In the genomic region with DNA sequence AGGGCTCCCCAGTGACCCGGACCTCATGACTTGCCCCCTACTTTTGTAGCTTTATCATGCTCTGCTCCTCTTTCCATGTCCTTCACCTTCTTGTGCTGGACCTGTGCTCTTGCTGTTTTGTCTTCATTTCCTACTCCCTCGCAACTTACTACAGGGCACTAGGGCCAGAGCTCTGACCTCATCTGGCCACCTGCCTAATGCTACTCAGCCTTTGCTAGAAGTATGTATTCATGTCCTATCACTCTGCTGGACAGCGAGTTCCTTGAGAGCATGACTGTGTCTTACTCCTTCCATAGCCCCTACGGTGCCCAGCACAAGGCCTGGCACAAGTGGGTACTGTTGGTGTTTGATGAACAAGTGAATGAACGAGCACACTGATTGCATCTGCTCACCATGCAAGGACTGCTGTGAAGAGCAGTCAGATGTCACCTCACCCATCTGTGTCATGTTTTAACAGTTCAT, we compare ENCODE assay signal across 9 cellular contexts. TPM values are rescaled to one million over a fixed set of nuclear protein-coding genes. Genes with fewer than 3 reads are reported as not detected.
DNase-seq lines count a peak whose midpoint lies in the region; ATAC-seq and TF ChIP-seq lines count a peak whose summit lies in the region.
"Had no signal": no experiment of that assay in that cellular context is flagged by ENCODE, and none has a peak within 500 bp of the region (broad histone marks: within the 10 kb centered on the region; RNA-seq: fewer than 3 reads in every experiment).

No MANE protein-coding gene starts in this region.

- H3K36me3 Mint-ChIP-seq in endothelial cell (ENCODE audit: low read depth, unreplicated experiment), result peaks cover 28% of the 10 kb centered on the region
- peaks cover 4% of the 10 kb centered on the region for H3K36me3 Mint-ChIP-seq in osteocyte (ENCODE audit: unreplicated experiment)

- H3K9me3 Mint-ChIP-seq in endothelial cell (ENCODE audit: unreplicated experiment) (no peaks in the 10 kb centered on the region), osteocyte (ENCODE audit: unreplicated experiment) (no peaks in the 10 kb centered on the region)

- H3K4me3 Mint-ChIP-seq in endothelial cell (ENCODE audit: unreplicated experiment) (peak overlapping the region; percentile 95), osteocyte (ENCODE audit: unreplicated experiment) (peak overlapping the region; percentile 91)

- DNase-seq in EL (peak; percentile 58), endothelial cell (ENCODE audit: low spot score) (no peak), osteocyte (ENCODE audit: extremely low spot score, unreplicated experiment) (no peak), NCI-H69 (lab: John Stamatoyannopoulos, UW) (no peak), hippocampal formation (lab: John Stamatoyannopoulos, UW) (no peak)
- DNase-seq: NCI-H1092 had no signal

- H3K4me1 Mint-ChIP-seq in endothelial cell (ENCODE audit: unreplicated experiment) (peaks cover 55% of the 10 kb centered on the region), osteocyte (ENCODE audit: unreplicated experiment) (peaks cover 34% of the 10 kb centered on the region)

- no peak for TF ChIP-seq CTCF in endothelial cell (IDR thresholded peaks at IDR 0.05; ENCODE audit: unreplicated experiment)
- TF ChIP-seq CTCF in osteocyte (IDR thresholded peaks at IDR 0.05), result no peak

- H3K27ac Mint-ChIP-seq in endothelial cell (ENCODE audit: unreplicated experiment) (peak overlapping the region; percentile 81), osteocyte (ENCODE audit: unreplicated experiment) (peak overlapping the region; percentile 92)

- ATAC-seq in GM21390 (IDR thresholded peaks at IDR 0.05; ENCODE audit: unreplicated experiment) (no peak), GM18861 (IDR thresholded peaks at IDR 0.05; ENCODE audit: unreplicated experiment) (no peak)

- H3K27me3 Mint-ChIP-seq in endothelial cell (ENCODE audit: unreplicated experiment) (peaks cover 21% of the 10 kb centered on the region), osteocyte (ENCODE audit: unreplicated experiment) (no peaks in the 10 kb centered on the region)

TF ChIP-seq in PFSK-1, 5 proteins besides CTCF, POLR2A, EP300 and RAD21:
- TF ChIP-seq TAF1 (IDR thresholded peaks at IDR 0.05; ENCODE audit: borderline replicate concordance, insufficient read depth, low read length) (no peak), POLR2AphosphoS5 (IDR thresholded peaks at IDR 0.05; ENCODE audit: low read depth, low read length) (peak; percentile 28; the same call in 1 of the 2 replicates)
- TF ChIP-seq, protein P1, sequence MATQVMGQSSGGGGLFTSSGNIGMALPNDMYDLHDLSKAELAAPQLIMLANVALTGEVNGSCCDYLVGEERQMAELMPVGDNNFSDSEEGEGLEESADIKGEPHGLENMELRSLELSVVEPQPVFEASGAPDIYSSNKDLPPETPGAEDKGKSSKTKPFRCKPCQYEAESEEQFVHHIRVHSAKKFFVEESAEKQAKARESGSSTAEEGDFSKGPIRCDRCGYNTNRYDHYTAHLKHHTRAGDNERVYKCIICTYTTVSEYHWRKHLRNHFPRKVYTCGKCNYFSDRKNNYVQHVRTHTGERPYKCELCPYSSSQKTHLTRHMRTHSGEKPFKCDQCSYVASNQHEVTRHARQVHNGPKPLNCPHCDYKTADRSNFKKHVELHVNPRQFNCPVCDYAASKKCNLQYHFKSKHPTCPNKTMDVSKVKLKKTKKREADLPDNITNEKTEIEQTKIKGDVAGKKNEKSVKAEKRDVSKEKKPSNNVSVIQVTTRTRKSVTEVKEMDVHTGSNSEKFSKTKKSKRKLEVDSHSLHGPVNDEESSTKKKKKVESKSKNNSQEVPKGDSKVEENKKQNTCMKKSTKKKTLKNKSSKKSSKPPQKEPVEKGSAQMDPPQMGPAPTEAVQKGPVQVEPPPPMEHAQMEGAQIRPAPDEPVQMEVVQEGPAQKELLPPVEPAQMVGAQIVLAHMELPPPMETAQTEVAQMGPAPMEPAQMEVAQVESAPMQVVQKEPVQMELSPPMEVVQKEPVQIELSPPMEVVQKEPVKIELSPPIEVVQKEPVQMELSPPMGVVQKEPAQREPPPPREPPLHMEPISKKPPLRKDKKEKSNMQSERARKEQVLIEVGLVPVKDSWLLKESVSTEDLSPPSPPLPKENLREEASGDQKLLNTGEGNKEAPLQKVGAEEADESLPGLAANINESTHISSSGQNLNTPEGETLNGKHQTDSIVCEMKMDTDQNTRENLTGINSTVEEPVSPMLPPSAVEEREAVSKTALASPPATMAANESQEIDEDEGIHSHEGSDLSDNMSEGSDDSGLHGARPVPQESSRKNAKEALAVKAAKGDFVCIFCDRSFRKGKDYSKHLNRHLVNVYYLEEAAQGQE (IDR thresholded peaks at IDR 0.05; ENCODE audit: insufficient read depth in 1 of 2, low read depth in 2 of 2, low read length in 2 of 2), result peak; percentile 36 to 68; a peak in 3 of 4 replicates

RNA-seq across cellular contexts. Expression of a gene that starts 1.9 kb away (rescaled TPM):
- 50.2 TPM for polyA plus RNA-seq in PFSK-1 (2012; ENCODE audit: insufficient read length, low read depth)
- total RNA-seq in endothelial cell (ENCODE audit: unreplicated experiment), result 48.1 TPM
- 70.6 and 76.8 TPM in 2 replicates for total RNA-seq in osteocyte

RNA-seq across cellular contexts. Expression of a gene that starts 21.7 kb away (rescaled TPM):
- polyA plus RNA-seq in PFSK-1 (2012; ENCODE audit: insufficient read length, low read depth), result 60.6 TPM
- 284 TPM for total RNA-seq in endothelial cell (ENCODE audit: unreplicated experiment)
- total RNA-seq in osteocyte, result 126 and 129 TPM in 2 replicates

RNA-seq across cellular contexts. Expression of a gene that starts 37.6 kb away (rescaled TPM):
- 3.4 TPM for polyA plus RNA-seq in PFSK-1 (2012; ENCODE audit: insufficient read length, low read depth)
- total RNA-seq in endothelial cell (ENCODE audit: unreplicated experiment) (3.3 TPM), osteocyte (1.3 and 1.9 TPM in 2 replicates)

RNA-seq across cellular contexts. Expression of a gene that starts 53.8 kb away (rescaled TPM):
- not detected for polyA plus RNA-seq in PFSK-1 (2012; ENCODE audit: insufficient read length, low read depth)
- 18.7 TPM for total RNA-seq in endothelial cell (ENCODE audit: unreplicated experiment)
- 11.0 and 11.6 TPM in 2 replicates for total RNA-seq in osteocyte
